ENCODE assay signal across 9 cellular contexts in the genomic region with DNA sequence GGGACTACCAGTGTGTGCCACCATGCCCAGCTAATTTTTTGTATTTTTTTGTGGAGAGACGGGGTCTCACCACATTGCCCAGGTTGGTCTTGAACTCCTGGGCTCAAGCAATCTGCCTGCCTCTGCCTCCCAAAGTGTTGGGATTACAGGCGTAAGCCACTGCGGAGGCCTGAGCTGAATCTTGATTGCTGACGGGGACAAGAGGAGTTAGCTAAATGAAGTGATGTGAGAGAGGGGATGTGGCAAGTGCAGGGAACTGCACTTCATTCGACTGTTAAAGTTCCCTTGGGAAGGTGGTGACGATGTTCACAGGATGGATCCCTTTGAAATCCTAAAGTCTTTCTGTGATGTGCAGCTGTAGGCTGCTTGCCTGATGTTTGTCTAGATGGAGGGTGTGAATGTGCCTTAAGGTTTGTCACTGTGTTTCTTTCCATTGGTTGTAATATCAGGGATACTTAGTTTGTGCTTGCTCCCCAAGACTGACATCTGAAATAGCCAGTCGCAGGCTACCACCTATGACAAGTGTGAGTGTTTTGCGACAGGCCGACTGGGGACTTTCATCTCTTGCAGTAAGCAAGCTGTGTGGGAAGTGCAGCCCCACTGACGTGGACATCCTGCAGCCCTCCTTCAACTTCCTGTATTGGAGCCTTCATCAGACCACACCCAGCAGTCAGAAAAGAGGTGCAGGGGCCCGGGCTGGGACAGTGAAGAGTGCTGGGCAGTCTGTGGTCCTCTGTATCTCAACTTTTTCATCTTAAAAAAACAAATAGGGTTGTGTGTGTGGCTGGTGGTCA. TPM values are rescaled to one million over a fixed set of nuclear protein-coding genes. Genes with fewer than 3 reads are reported as not detected.
DNase-seq lines count a peak whose midpoint lies in the region; ATAC-seq and TF ChIP-seq lines count a peak whose summit lies in the region.
"Had no signal": no experiment of that assay in that cellular context is flagged by ENCODE, and none has a peak within 500 bp of the region (broad histone marks: within the 10 kb centered on the region; RNA-seq: fewer than 3 reads in every experiment).

No MANE protein-coding gene starts in this region.

- H3K27ac Mint-ChIP-seq in central memory CD8-positive, alpha-beta T cell (ENCODE audit: low read depth), result peak overlapping the region; percentile 91
- peak overlapping the region; percentile 98 to 99 for H3K27ac Mint-ChIP-seq in natural killer cell

- no peak overlapping the region; the same call in 1 of the 2 replicates for H3K27ac ChIP-seq in WERI-Rb-1
- peak overlapping the region in 4 of 5 donors; percentile 7 to 73 (median 58) for H3K27ac ChIP-seq in stomach
- H3K27ac ChIP-seq: 22Rv1 had no signal

- H3K4me3 Mint-ChIP-seq in central memory CD8-positive, alpha-beta T cell, result peak overlapping the region; percentile 81
- peak overlapping the region; percentile 82 for H3K4me3 Mint-ChIP-seq in natural killer cell

- peaks cover 17% of the 10 kb centered on the region for H3K36me3 Mint-ChIP-seq in central memory CD8-positive, alpha-beta T cell (ENCODE audit: insufficient read depth)
- no peaks in the 10 kb centered on the region for H3K36me3 Mint-ChIP-seq in natural killer cell

- H3K9me3 Mint-ChIP-seq in central memory CD8-positive, alpha-beta T cell, result no peaks in the 10 kb centered on the region
- H3K9me3 Mint-ChIP-seq in natural killer cell, result no peaks in the 10 kb centered on the region

- H3K4me1 ChIP-seq in stomach, result peaks cover 0 to 12% (median 0%) of the 10 kb centered on the region in 4 donors

- peaks cover 42% of the 10 kb centered on the region for H3K4me1 Mint-ChIP-seq in central memory CD8-positive, alpha-beta T cell
- H3K4me1 Mint-ChIP-seq in natural killer cell, result peaks cover 41 to 43% of the 10 kb centered on the region in 2 donors

- H3K27me3 ChIP-seq in WERI-Rb-1 (ENCODE audit: insufficient read depth, low read depth, severe bottlenecking), result no peaks in the 10 kb centered on the region
- H3K27me3 ChIP-seq in stomach, result peaks cover 0 to 3% (median 0%) of the 10 kb centered on the region in 3 donors

- H3K4me3 ChIP-seq in WERI-Rb-1 (ENCODE audit: low read depth, low read length), result no peak overlapping the region
- peak overlapping the region in 3 of 4 donors; percentile 14 to 20 (median 15) for H3K4me3 ChIP-seq in stomach

- peak; percentile 9 for DNase-seq in NCI-H1436 (lab: John Stamatoyannopoulos, UW)
- DNase-seq in NCI-H1436 treated with DMSO at 0.1 percent for 48 hours (lab: John Stamatoyannopoulos, UW), result no peak
- DNase-seq in WERI-Rb-1, result peak; percentile 23
- peak; percentile 68 to 91 for DNase-seq in central memory CD8-positive, alpha-beta T cell (ENCODE audit: low spot score in 2 of 2)
- peak; percentile 82 for DNase-seq in natural killer cell
- peak; percentile 67 for DNase-seq in stomach
- DNase-seq in NCI-H2107 (lab: John Stamatoyannopoulos, UW), result no peak

- TF ChIP-seq CTCF in WERI-Rb-1 (IDR thresholded peaks at IDR 0.05; ENCODE audit: low read depth, low read length) (no peak), natural killer cell (IDR thresholded peaks at IDR 0.05) (no peak), stomach (IDR thresholded peaks at IDR 0.05) (no peak)

- H3K27me3 Mint-ChIP-seq in central memory CD8-positive, alpha-beta T cell, result no peaks in the 10 kb centered on the region
- no peaks in the 10 kb centered on the region for H3K27me3 Mint-ChIP-seq in natural killer cell (ENCODE audit: low read depth in 2 of 2)

- intact Hi-C loops in natural killer cell (cut with micrococcal nuclease) (loop anchor here (1.0 to 5.0 kb wide), 3 partner anchors 19 to 76 kb away; partner anchors contain the start of genes CCDC134 and SREBF2), stomach (cut with DNase I; ENCODE audit: low total_unique reads) (no loop called here)

- no peak for TF ChIP-seq POLR2A in stomach (IDR thresholded peaks at IDR 0.05)

- no peak for TF ChIP-seq EP300 in stomach (IDR thresholded peaks at IDR 0.05)

- 57 to 67% (median 58%) methylated on average over 11 of the region's 11 CpGs for WGBS in stomach, 5 donors

- H3K9me3 ChIP-seq in WERI-Rb-1 (ENCODE audit: severe bottlenecking), result no peaks in the 10 kb centered on the region
- no peaks in the 10 kb centered on the region for H3K9me3 ChIP-seq in stomach

- H3K36me3 ChIP-seq in WERI-Rb-1 (no peaks in the 10 kb centered on the region), stomach (no peaks in the 10 kb centered on the region)

- ATAC-seq in HG03432 (IDR thresholded peaks at IDR 0.05; ENCODE audit: unreplicated experiment), result peak; percentile 90
- peak; percentile 98 for ATAC-seq in central memory CD8-positive, alpha-beta T cell (replicated peaks; ENCODE audit: extremely low read depth, poor library complexity, severe bottlenecking)
- peak; percentile 92 to 99 (median 95) for ATAC-seq in natural killer cell

RNA-seq across cellular contexts. Expression of gene CCDC134, which starts 19.6 kb away (rescaled TPM):
- 10 to 100 TPM; 16.4 to 22.1 (median 16.7) TPM for total RNA-seq in natural killer cell
- 10 to 100 TPM in 2 of 5 donors, 1 to 10 TPM in 2, not detected in 1; 4.9 to 16.5 (median 12.1) TPM for total RNA-seq in stomach
- polyA plus RNA-seq in stomach, result 1 to 10 TPM in 2 of 3 donors, not detected in 1; 1.6 to 2.5 TPM

RNA-seq across cellular contexts. Expression of gene SREBF2, which starts 52.0 kb away (rescaled TPM):
- total RNA-seq in natural killer cell (100 to 1,000 TPM; 101 to 106 (median 105) TPM), stomach (100 to 1,000 TPM in 1 of 5 donors, 10 to 100 TPM in 4; 41.3 to 159 (median 91.7) TPM)
- polyA plus RNA-seq in stomach, result 10 to 100 TPM; 12.2 to 48.7 (median 29.8) TPM

Comparison
In these comparisons a context has a peak if more than half of its experiments do, and no peak if none do; other contexts are left out.
1. DNase-seq: peak in NCI-H1436 (single experiment), WERI-Rb-1 (single experiment), central memory CD8-positive, alpha-beta T cell (2 of 2), natural killer cell (single experiment) and stomach (single experiment); none in NCI-H1436 treated with DMSO at 0.1 percent for 48 hours (single experiment) and NCI-H2107 (single experiment).
2. Peak in every context shown above with its lines, with median percentiles within 50 percentile points of each other: ATAC-seq.